8 cellular contexts compared by ENCODE assay signal in genomic region chr15:51736069-51736468, GRCh38. TPM values are rescaled to one million over a fixed set of nuclear protein-coding genes. Genes with fewer than 3 reads are reported as not detected.
DNase-seq lines count a peak whose midpoint lies in the region; ATAC-seq and TF ChIP-seq lines count a peak whose summit lies in the region.

No MANE protein-coding gene starts in this region.

- intact Hi-C loops in Panc1 (cut with micrococcal nuclease; ENCODE audit: unreplicated experiment), result no loop called here

- POLR2A ChIA-PET in Panc1 (lab: Charles Lee), result no interaction called here

- no peak for TF ChIP-seq CTCF in Panc1 (IDR thresholded peaks at IDR 0.05)
- no peak for TF ChIP-seq CTCF in epithelial cell of proximal tubule (conservative IDR thresholded peaks at IDR 0.05; ENCODE audit: low read depth, low read length)

- no peaks in the 10 kb centered on the region for H3K27me3 ChIP-seq in ACC112 (ENCODE audit: insufficient read depth, low read length)
- H3K27me3 ChIP-seq in Panc1 (ENCODE audit: control insufficient read depth, insufficient read depth, low read length), result no peaks in the 10 kb centered on the region
- H3K27me3 ChIP-seq in thymus (ENCODE audit: control insufficient read depth, insufficient read depth), result no peaks in the 10 kb centered on the region

- peak; percentile 36 for ATAC-seq in GM18907 (IDR thresholded peaks at IDR 0.05; ENCODE audit: unreplicated experiment)
- ATAC-seq in Panc1, result no peak

- H3K4me1 ChIP-seq in ACC112 (ENCODE audit: control insufficient read depth, insufficient read depth, low read length, unreplicated experiment) (peaks cover 24% of the 10 kb centered on the region), Panc1 (ENCODE audit: control insufficient read depth, insufficient read depth, low read length) (peaks cover 25% of the 10 kb centered on the region), thymus (ENCODE audit: control insufficient read depth, insufficient read depth, low read length) (peaks cover 35% of the 10 kb centered on the region)

- in situ Hi-C loops in Panc1 (cut with HindIII; ENCODE audit: low pct_unique_long_range_greater_than_20kb, low sequenced_read_pairs), result no loop called here

- peaks cover 15% of the 10 kb centered on the region for H3K79me2 ChIP-seq in ACC112 (ENCODE audit: control insufficient read depth, insufficient read depth, low read length, unreplicated experiment)

- H2AFZ ChIP-seq in ACC112 (ENCODE audit: low read length, unreplicated experiment), result no peak overlapping the region

- H3K4me3 ChIP-seq in ACC112 (ENCODE audit: low read depth, low read length) (peak overlapping the region; percentile 88), Panc1 (ENCODE audit: low read depth in 2 of 2, low read length in 2 of 2) (peak overlapping the region; percentile 62 to 79; a peak in 3 of 4 replicates), epithelial cell of proximal tubule (ENCODE audit: low read depth, low read length) (peak overlapping the region; percentile 56), thymus (ENCODE audit: low read length) (peak overlapping the region; percentile 89)

- TSS peak; percentile 58 for BruUV-seq in Panc1 (replicated peaks; lab: Mats Ljungman, UMichigan)

- H3K27ac ChIP-seq in ACC112 (ENCODE audit: low read depth, low read length), result no peak overlapping the region
- H3K27ac ChIP-seq in Panc1 (ENCODE audit: low read length), result peak overlapping the region; percentile 63; the same call in 1 of the 2 replicates
- H3K27ac ChIP-seq in thymus (ENCODE audit: low read depth), result peak overlapping the region; percentile 19

- no peaks in the 10 kb centered on the region for H3K36me3 ChIP-seq in ACC112 (ENCODE audit: insufficient read depth, low read length)
- no peaks in the 10 kb centered on the region for H3K36me3 ChIP-seq in Panc1 (ENCODE audit: control insufficient read depth, insufficient read depth, low read length)
- no peaks in the 10 kb centered on the region for H3K36me3 ChIP-seq in thymus (ENCODE audit: control insufficient read depth, insufficient read depth)

- no peaks in the 10 kb centered on the region for H3K9me3 ChIP-seq in Panc1 (ENCODE audit: control insufficient read depth, insufficient read depth, low read depth, low read length)
- H3K9me3 ChIP-seq in thymus (ENCODE audit: control insufficient read depth), result no peaks in the 10 kb centered on the region

- DNase-seq in Panc1 (ENCODE audit: low read depth, low spot score) (no peak), epithelial cell of proximal tubule (ENCODE audit: low read depth) (no peak), HCEC 1CT (no peak), NCI-H774 (lab: John Stamatoyannopoulos, UW) (no peak), glomerular visceral epithelial cell (ENCODE audit: extremely low spot score) (no peak)

- 46% methylated on average over 3 of the region's 3 CpGs for WGBS in thymus

- CTCF ChIA-PET in Panc1 (lab: Charles Lee), result interaction anchor here (0.9 kb wide), 1 partner anchor 41 kb away, joined by 4 read pairs; no protein-coding TSS in a partner anchor

RNA-seq across cellular contexts. Expression of gene LYSMD2, which starts 1.4 kb away (rescaled TPM):
- 17.2 TPM for total RNA-seq in Panc1 (2021; ENCODE audit: unreplicated experiment)
- polyA plus RNA-seq in Panc1 (2012; ENCODE audit: insufficient read length), result 9.5 TPM
- total RNA-seq in epithelial cell of proximal tubule, result 1.7 and 8.0 TPM in 2 replicates
- 30.1 TPM for polyA plus RNA-seq in thymus

RNA-seq across cellular contexts. Expression of gene TMOD2, which starts 15.3 kb away (rescaled TPM):
- total RNA-seq in Panc1 (2021; ENCODE audit: unreplicated experiment) (1.7 TPM), epithelial cell of proximal tubule (1.5 and 1.6 TPM in 2 replicates)
- polyA plus RNA-seq in Panc1 (2012; ENCODE audit: insufficient read length), result 0.97 TPM
- polyA plus RNA-seq in thymus, result 4.8 TPM

RNA-seq across cellular contexts. Expression of gene SCG3, which starts 54.8 kb away (rescaled TPM):
- 0.62 TPM for total RNA-seq in Panc1 (2021; ENCODE audit: unreplicated experiment)
- 0.38 TPM for polyA plus RNA-seq in Panc1 (2012; ENCODE audit: insufficient read length)
- not detected in 2 replicates for total RNA-seq in epithelial cell of proximal tubule
- polyA plus RNA-seq in thymus, result 0.59 TPM
